Comparison of ENCODE assay signal across 17 cellular contexts in genomic region chr14:34987180-34987579, GRCh38. TPM values are rescaled to one million over a fixed set of nuclear protein-coding genes. Genes with fewer than 3 reads are reported as not detected.
DNase-seq lines count a peak whose midpoint lies in the region; ATAC-seq, FAIRE-seq and TF ChIP-seq lines count a peak whose summit lies in the region.
"Had no signal": no experiment of that assay in that cellular context is flagged by ENCODE, and none has a peak within 500 bp of the region (broad histone marks: within the 10 kb centered on the region; RNA-seq: fewer than 3 reads in every experiment).

No MANE protein-coding gene starts in this region.

- peaks cover 46% of the 10 kb centered on the region for H3K4me1 Mint-ChIP-seq in CD8-positive, alpha-beta T cell (ENCODE audit: low read depth)
- peaks cover 9% of the 10 kb centered on the region for H3K4me1 Mint-ChIP-seq in neural crest cell

- H4K20me1 ChIP-seq in HepG2 (ENCODE audit: insufficient read depth, low read length) (peaks cover 13% of the 10 kb centered on the region), Loucy (ENCODE audit: insufficient read depth, low read length, poor library complexity, severe bottlenecking) (peaks cover 56% of the 10 kb centered on the region)

- no peak for TF ChIP-seq RAD21 in HepG2 (CRISPR knock-in tag; IDR thresholded peaks at IDR 0.05)

- POLR2A ChIA-PET in HepG2 (lab: Yijun Ruan, JAX), result no interaction called here
- POLR2A ChIA-PET in CD8-positive, alpha-beta T cell (lab: Charles Lee), result no interaction called here

- no peaks in the 10 kb centered on the region for H3F3A ChIP-seq in Loucy (ENCODE audit: low read depth)

- H2AFZ ChIP-seq in HepG2 (ENCODE audit: low read length), result no peak overlapping the region
- no peak overlapping the region for H2AFZ ChIP-seq in Loucy (ENCODE audit: low read length)
- H2AFZ ChIP-seq: GM23248 had no signal

- no peaks in the 10 kb centered on the region for H3K27me3 Mint-ChIP-seq in CD8-positive, alpha-beta T cell (ENCODE audit: low read depth)
- no peaks in the 10 kb centered on the region for H3K27me3 Mint-ChIP-seq in neural crest cell (ENCODE audit: low read depth)
- H3K27me3 Mint-ChIP-seq: B cell had no signal

- no peak overlapping the region for H3K27ac Mint-ChIP-seq in CD8-positive, alpha-beta T cell
- H3K27ac Mint-ChIP-seq in neural crest cell (ENCODE audit: unreplicated experiment), result no peak overlapping the region
- H3K27ac Mint-ChIP-seq: B cell had no signal

- intact Hi-C loops in HepG2 (cut with micrococcal nuclease; ENCODE audit: unreplicated experiment), result loop anchor here (10.0 kb wide), 1 partner anchor 522 kb away; the partner anchor contains the start of gene SPTSSA
- intact Hi-C loops in right lobe of liver (cut with DNase I), result no loop called here
- intact Hi-C loops in CD8-positive, alpha-beta T cell (cut with DNase I, micrococcal nuclease), result no loop called here

- H3K9me2 ChIP-seq in Loucy (replicated peaks; ENCODE audit: low read depth, low read length), result no peaks in the 10 kb centered on the region

- H3K27me3 ChIP-seq in HepG2 (ENCODE audit: control insufficient read depth in 1 of 2, insufficient read depth in 2 of 2, low read length in 2 of 2) (peaks cover 0 to 3% of the 10 kb centered on the region in 2 experiments; a peak in 1 of 5 replicates), right lobe of liver (no peaks in the 10 kb centered on the region), Loucy (ENCODE audit: insufficient read depth, low read length, poor library complexity, severe bottlenecking) (no peaks in the 10 kb centered on the region), upper lobe of left lung (no peaks in the 10 kb centered on the region)
- H3K27me3 ChIP-seq in CD8-positive, alpha-beta T cell (ENCODE audit: insufficient read depth, low read length), result no peaks in the 10 kb centered on the region
- H3K27me3 ChIP-seq: BLaER1 treated with 17β-estradiol and CSF1 and Interleukin-3, amounts not matched to agents 10 nM and 100 nM had no signal

- whole genome bisulfite sequencing in HepG2 (ENCODE audit: low lambda C conversion rate), result 94% methylated on average over 3 of the region's 3 CpGs
- WGBS in right lobe of liver (ENCODE audit: insufficient coverage, low coverage, low lambda C conversion rate, missing lambda C conversion rate), result 68% methylated on average over 3 of the region's 3 CpGs
- WGBS in upper lobe of left lung, 2 donors, result 92 to 93% methylated on average over 3 of the region's 3 CpGs

- peaks cover 89% of the 10 kb centered on the region for H3K79me2 ChIP-seq in HepG2 (ENCODE audit: insufficient read depth, low read length)
- peaks cover 85% of the 10 kb centered on the region for H3K79me2 ChIP-seq in Loucy (ENCODE audit: insufficient read depth, low read length)

- H3K4me3 ChIP-seq in HepG2 (replicated peaks in 1 of 3; ENCODE audit: insufficient read depth in 1 of 3, low read depth in 2 of 3, low read length in 3 of 3) (no peak overlapping the region), right lobe of liver (no peak overlapping the region), Loucy (ENCODE audit: low read length, poor library complexity, severe bottlenecking) (peak overlapping the region; percentile 27), upper lobe of left lung (no peak overlapping the region)
- no peak overlapping the region for H3K4me3 ChIP-seq in CD8-positive, alpha-beta T cell (ENCODE audit: low read depth, low read length)
- H3K4me3 ChIP-seq: BLaER1 treated with 17β-estradiol and CSF1 and Interleukin-3, amounts not matched to agents 10 nM and 100 nM; GM23248; HAP-1 had no signal

- H3K9me3 ChIP-seq in HepG2 (ENCODE audit: low read length), result no peaks in the 10 kb centered on the region
- H3K9me3 ChIP-seq in right lobe of liver, result no peaks in the 10 kb centered on the region
- H3K9me3 ChIP-seq in CD8-positive, alpha-beta T cell (ENCODE audit: low read length), result no peaks in the 10 kb centered on the region
- H3K9me3 ChIP-seq in Loucy (ENCODE audit: insufficient read depth, low read depth, low read length), result no peaks in the 10 kb centered on the region
- no peaks in the 10 kb centered on the region for H3K9me3 ChIP-seq in upper lobe of left lung
- H3K9me3 ChIP-seq: BLaER1 treated with 17β-estradiol and CSF1 and Interleukin-3, amounts not matched to agents 10 nM and 100 nM; HAP-1 had no signal

- TF ChIP-seq EP300 in HepG2 (IDR thresholded peaks at IDR 0.05; ENCODE audit: low read depth in 2 of 2, low read length in 2 of 2), result no peak
- no peak for TF ChIP-seq EP300 in HepG2 (CRISPR knock-in tag; IDR thresholded peaks at IDR 0.05; ENCODE audit: borderline replicate concordance)
- no peak for TF ChIP-seq EP300 in upper lobe of left lung (IDR thresholded peaks at IDR 0.05)

- H3K27ac ChIP-seq in HepG2 (ENCODE audit: extremely low read length, insufficient read depth, low read length) (no peak overlapping the region), right lobe of liver (no peak overlapping the region), upper lobe of left lung (no peak overlapping the region)
- H3K27ac ChIP-seq in CD8-positive, alpha-beta T cell (ENCODE audit: low read depth, low read length), result no peak overlapping the region
- H3K27ac ChIP-seq: BLaER1 treated with 17β-estradiol and CSF1 and Interleukin-3, amounts not matched to agents 10 nM and 100 nM; GM23248 had no signal

- no peak for DNase-seq in HepG2 (ENCODE audit: low spot score)
- no peak for DNase-seq in right lobe of liver
- no peak for DNase-seq in CD8-positive, alpha-beta T cell
- no peak for DNase-seq in neural crest cell (ENCODE audit: low read depth, low spot score)
- no peak for DNase-seq in upper lobe of left lung
- no peak for DNase-seq in activated effector memory CD4-positive, alpha-beta T cell treated with Interleukin-2 at 50 U/mL for 16 hours
- DNase-seq in stimulated activated CD4-positive, alpha-beta T cell treated with anti-CD3 and anti-CD28 coated beads, Interleukin-4, amount 100 ng/mL, for 4 hours, result no peak
- DNase-seq: 8988T, DMS153, DMS79, GF-D8, GM23248, KBM-7 had no signal

- TF ChIP-seq CTCF in HepG2 (CRISPR knock-in tag; IDR thresholded peaks at IDR 0.05) (no peak), right lobe of liver (IDR thresholded peaks at IDR 0.05) (no peak), Loucy (conservative IDR thresholded peaks at IDR 0.05; ENCODE audit: low read length) (no peak), neural crest cell (conservative IDR thresholded peaks at IDR 0.05) (no peak), upper lobe of left lung (IDR thresholded peaks at IDR 0.05) (no peak)
- TF ChIP-seq CTCF in CD8-positive, alpha-beta T cell (IDR thresholded peaks at IDR 0.05), result no peak

- H3K4me3 Mint-ChIP-seq in CD8-positive, alpha-beta T cell, result peak overlapping the region; percentile 42
- peak overlapping the region; percentile 9 for H3K4me3 Mint-ChIP-seq in neural crest cell
- H3K4me3 Mint-ChIP-seq: B cell had no signal

- peak overlapping the region; percentile 6; the same call in 1 of the 2 replicates for H3K4me2 ChIP-seq in HepG2 (ENCODE audit: low read depth, low read length)
- peak overlapping the region; percentile 97 for H3K4me2 ChIP-seq in Loucy (ENCODE audit: low read depth, low read length, poor library complexity, severe bottlenecking)

- H3K36me3 ChIP-seq in HepG2 (replicated peaks in 1 of 2; ENCODE audit: control insufficient read depth in 1 of 2, insufficient read depth in 2 of 2, low read length in 2 of 2) (no peaks in the 10 kb centered on the region; a peak in 1 of 5 replicates), right lobe of liver (no peaks in the 10 kb centered on the region), Loucy (ENCODE audit: insufficient read depth, low read length) (no peaks in the 10 kb centered on the region), upper lobe of left lung (no peaks in the 10 kb centered on the region)
- no peaks in the 10 kb centered on the region for H3K36me3 ChIP-seq in CD8-positive, alpha-beta T cell (ENCODE audit: insufficient read depth, low read length)
- H3K36me3 ChIP-seq: HAP-1 had no signal

- H3K36me3 Mint-ChIP-seq in CD8-positive, alpha-beta T cell, result peaks cover 14% of the 10 kb centered on the region
- no peaks in the 10 kb centered on the region for H3K36me3 Mint-ChIP-seq in neural crest cell (ENCODE audit: low read depth)

- H3K4me1 ChIP-seq in HepG2 (ENCODE audit: insufficient read depth, low read length) (peaks cover 56% of the 10 kb centered on the region), right lobe of liver (peaks cover 0 to 37% (median 4%) of the 10 kb centered on the region in 4 donors), Loucy (ENCODE audit: insufficient read depth, low read length, poor library complexity, severe bottlenecking) (peaks cover 50% of the 10 kb centered on the region), upper lobe of left lung (peaks cover 27 to 36% (median 29%) of the 10 kb centered on the region in 4 donors)
- peaks cover 26% of the 10 kb centered on the region for H3K4me1 ChIP-seq in CD8-positive, alpha-beta T cell (ENCODE audit: insufficient read depth, low read length)

- FAIRE-seq in HepG2 (lab: Jason Lieb, UNC), result no peak

- BruUV-seq in HepG2 (replicated peaks; lab: Mats Ljungman, UMichigan), result no TSS peak

- TF ChIP-seq POLR2A in HepG2 (IDR thresholded peaks at IDR 0.05; ENCODE audit: insufficient read depth in 1 of 2, low read depth in 2 of 2, low read length in 2 of 2) (no peak), right lobe of liver (IDR thresholded peaks at IDR 0.05) (no peak), upper lobe of left lung (IDR thresholded peaks at IDR 0.05) (no peak)

- CTCF ChIA-PET in HepG2 (lab: Yijun Ruan, JAX; ENCODE audit: low intra/inter-chr PET ratio, low total read pairs), result no interaction called here
- CTCF ChIA-PET in CD8-positive, alpha-beta T cell (lab: Charles Lee), result no interaction called here

- ATAC-seq in HepG2 (no peak), right lobe of liver (no peak), upper lobe of left lung (ENCODE audit: low FRiP score in 2 of 2) (no peak)
- no peak for ATAC-seq in CD8-positive, alpha-beta T cell

- in situ Hi-C loops in HepG2 (cut with HindIII; ENCODE audit: extremely low pct_ligation_motif_present, low pct_unique_long_range_greater_than_20kb), result no loop called here

- H3K9me3 Mint-ChIP-seq in CD8-positive, alpha-beta T cell, result no peaks in the 10 kb centered on the region
- H3K9me3 Mint-ChIP-seq in neural crest cell, result no peaks in the 10 kb centered on the region

- H3K9ac ChIP-seq in HepG2 (ENCODE audit: insufficient read depth, low read depth, low read length) (no peak overlapping the region), Loucy (ENCODE audit: low read depth, low read length, poor library complexity, severe bottlenecking) (peak overlapping the region; percentile 9)
- H3K9ac ChIP-seq: BLaER1 treated with 17β-estradiol and CSF1 and Interleukin-3, amounts not matched to agents 10 nM and 100 nM; GM23248 had no signal

RNA-seq across cellular contexts. Expression of gene SRP54, which starts 4.4 kb away (rescaled TPM):
- total RNA-seq in HepG2 (2016; rRNA removed; fragmentation: Illumina TruSeq; extraction: Trizol), result 207 and 297 TPM in 2 replicates
- 26.1 and 28.6 TPM in 2 replicates for total RNA-seq in HepG2 (2016; cell fraction: cytosol; rRNA removed; fragmentation: Illumina TruSeq; extraction: Trizol; ENCODE audit: low read depth)
- 210 and 295 TPM in 2 replicates for total RNA-seq in HepG2 (2016; cell fraction: insoluble cytoplasmic fraction; rRNA removed; fragmentation: Illumina TruSeq; extraction: Trizol)
- total RNA-seq in HepG2 (2016; cell fraction: membrane; rRNA removed; fragmentation: Illumina TruSeq; extraction: Trizol), result 41.2 and 50.0 TPM in 2 replicates
- total RNA-seq in HepG2 (2016; cell fraction: nucleus; rRNA removed; fragmentation: Illumina TruSeq; extraction: Trizol), result 128 and 142 TPM in 2 replicates
- polyA plus RNA-seq in HepG2 (2011; rRNA removed), result 36.0 and 42.2 TPM in 2 replicates
- polyA plus RNA-seq in HepG2 (2011; cell fraction: cytosol; rRNA removed), result 45.2 and 47.0 TPM in 2 replicates
- 62.5 and 64.9 TPM in 2 replicates for polyA plus RNA-seq in HepG2 (2011; cell fraction: nucleus; rRNA removed)
- 101 and 113 TPM in 2 replicates for polyA plus RNA-seq in HepG2 (2012)
- polyA plus RNA-seq in HepG2 (2016; cell fraction: cytosol; fragmentation: Illumina TruSeq; extraction: Trizol; ENCODE audit: low read depth), result 7.5 and 9.1 TPM in 2 replicates
- polyA plus RNA-seq in HepG2 (2016; cell fraction: insoluble cytoplasmic fraction; fragmentation: Illumina TruSeq; extraction: Trizol; ENCODE audit: low read depth), result 244 and 260 TPM in 2 replicates
- 15.4 and 17.7 TPM in 2 replicates for polyA plus RNA-seq in HepG2 (2016; cell fraction: membrane; fragmentation: Illumina TruSeq; extraction: Trizol; ENCODE audit: low read depth)
- polyA plus RNA-seq in HepG2 (2016; cell fraction: nucleus; fragmentation: Illumina TruSeq; extraction: Trizol; ENCODE audit: insufficient read depth, low read depth), result 152 and 167 TPM in 2 replicates
- 25.4 and 57.6 TPM in 2 replicates for polyA minus RNA-seq in HepG2 (2011; rRNA and poly(A)+ RNA removed; ENCODE audit: low replicate concordance)
- 60.0 and 62.4 TPM in 2 replicates for polyA minus RNA-seq in HepG2 (2011; cell fraction: cytosol; rRNA and poly(A)+ RNA removed)
- polyA minus RNA-seq in HepG2 (2011; cell fraction: nucleus; rRNA and poly(A)+ RNA removed), result 159 TPM in 2 replicates
- 10 to 100 TPM; 35.1 to 46.7 (median 41.0) TPM for total RNA-seq in right lobe of liver
- 10 to 100 TPM; 40.4 to 42.4 TPM for total RNA-seq in CD8-positive, alpha-beta T cell
- 43.1 and 46.8 TPM in 2 replicates for total RNA-seq in neural crest cell
- total RNA-seq in upper lobe of left lung, result 10 to 100 TPM; 19.0 to 99.1 (median 45.9) TPM

RNA-seq across cellular contexts. Expression of gene FAM177A1, which starts 58.9 kb away (rescaled TPM):
- 116 and 119 TPM in 2 replicates for total RNA-seq in HepG2 (2016; rRNA removed; fragmentation: Illumina TruSeq; extraction: Trizol)
- total RNA-seq in HepG2 (2016; cell fraction: cytosol; rRNA removed; fragmentation: Illumina TruSeq; extraction: Trizol; ENCODE audit: low read depth), result 259 and 291 TPM in 2 replicates
- 102 and 128 TPM in 2 replicates for total RNA-seq in HepG2 (2016; cell fraction: insoluble cytoplasmic fraction; rRNA removed; fragmentation: Illumina TruSeq; extraction: Trizol)
- total RNA-seq in HepG2 (2016; cell fraction: membrane; rRNA removed; fragmentation: Illumina TruSeq; extraction: Trizol), result 219 and 242 TPM in 2 replicates
- 53.1 and 62.5 TPM in 2 replicates for total RNA-seq in HepG2 (2016; cell fraction: nucleus; rRNA removed; fragmentation: Illumina TruSeq; extraction: Trizol)
- polyA plus RNA-seq in HepG2 (2011; rRNA removed), result 69.0 and 72.9 TPM in 2 replicates
- polyA plus RNA-seq in HepG2 (2011; cell fraction: cytosol; rRNA removed), result 43.1 and 47.2 TPM in 2 replicates
- 20.3 and 24.8 TPM in 2 replicates for polyA plus RNA-seq in HepG2 (2011; cell fraction: nucleus; rRNA removed)
- 70.8 and 90.1 TPM in 2 replicates for polyA plus RNA-seq in HepG2 (2012)
- 323 and 351 TPM in 2 replicates for polyA plus RNA-seq in HepG2 (2016; cell fraction: cytosol; fragmentation: Illumina TruSeq; extraction: Trizol; ENCODE audit: low read depth)
- polyA plus RNA-seq in HepG2 (2016; cell fraction: insoluble cytoplasmic fraction; fragmentation: Illumina TruSeq; extraction: Trizol; ENCODE audit: low read depth), result 125 and 131 TPM in 2 replicates
- 209 and 229 TPM in 2 replicates for polyA plus RNA-seq in HepG2 (2016; cell fraction: membrane; fragmentation: Illumina TruSeq; extraction: Trizol; ENCODE audit: low read depth)
- polyA plus RNA-seq in HepG2 (2016; cell fraction: nucleus; fragmentation: Illumina TruSeq; extraction: Trizol; ENCODE audit: insufficient read depth, low read depth), result 115 and 136 TPM in 2 replicates
- polyA minus RNA-seq in HepG2 (2011; rRNA and poly(A)+ RNA removed; ENCODE audit: low replicate concordance), result 20.6 and 34.4 TPM in 2 replicates
- 25.4 and 27.2 TPM in 2 replicates for polyA minus RNA-seq in HepG2 (2011; cell fraction: cytosol; rRNA and poly(A)+ RNA removed)
- polyA minus RNA-seq in HepG2 (2011; cell fraction: nucleus; rRNA and poly(A)+ RNA removed), result 36.1 and 40.7 TPM in 2 replicates
- 10 to 100 TPM; 44.2 to 48.4 (median 47.2) TPM for total RNA-seq in right lobe of liver
- 100 to 1,000 TPM; 227 to 230 TPM for total RNA-seq in CD8-positive, alpha-beta T cell
- 27.4 and 28.0 TPM in 2 replicates for total RNA-seq in neural crest cell
- total RNA-seq in upper lobe of left lung, result 100 to 1,000 TPM in 3 of 6 donors, 10 to 100 TPM in 3; 88.5 to 221 (median 116) TPM
